20 cellular contexts compared by ENCODE assay signal in the genomic region with DNA sequence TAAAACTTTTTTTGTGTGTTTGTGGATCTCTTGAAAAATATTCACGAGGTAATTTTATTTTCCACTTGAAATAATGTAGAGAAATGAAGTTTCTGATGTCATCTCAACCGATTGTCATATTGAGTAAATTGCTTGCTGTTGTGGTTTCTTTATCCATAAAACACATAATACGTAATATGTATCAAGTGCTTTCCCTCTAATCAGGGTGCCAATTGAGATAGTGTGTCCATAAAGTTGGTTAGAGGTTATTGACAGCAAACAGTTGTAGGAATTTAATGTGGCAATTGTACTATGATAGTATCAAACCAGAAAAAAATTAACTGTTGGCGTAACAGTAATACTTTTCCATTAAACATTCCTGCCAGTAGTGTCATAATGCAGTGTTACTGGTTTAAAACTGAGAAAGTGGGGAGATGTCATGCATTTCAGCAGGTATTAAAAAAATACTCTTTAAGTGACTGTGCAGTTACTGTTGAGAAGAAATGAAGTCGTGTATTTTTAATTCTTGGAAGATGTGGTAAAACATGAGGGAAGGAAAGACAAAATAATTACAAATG.
"Had no signal": no experiment of that assay in that cellular context is flagged by ENCODE, and none has a peak within 500 bp of the region (broad histone marks: within the 10 kb centered on the region; RNA-seq: fewer than 3 reads in every experiment).

No MANE protein-coding gene starts in this region.

- ATAC-seq: activated CD8-positive, alpha-beta memory T cell treated with anti-CD3 and anti-CD28 coated beads, Interleukin-2, amount 10 ng/mL, durations not matched to agents 7 days and 5 days; activated naive CD8-positive, alpha-beta T cell treated with anti-CD3 and anti-CD28 coated beads, Interleukin-2, amount 50 U/mL, for 24 hours; heart right ventricle; naive thymus-derived CD8-positive, alpha-beta T cell; right lobe of liver; stimulated activated naive B cell treated with anti-CD40 and anti-IgM and Interleukin-4, amounts not matched to agents 10 μg/mL and 1 μg/mL and 100 μg/mL, for 72 hours had no signal

- H3K27ac ChIP-seq: esophagus muscularis mucosa, heart right ventricle, ovary, right lobe of liver had no signal

- H3K4me3 Mint-ChIP-seq: activated B cell treated with CpG ODN at 0.5 μM for 24 hours; activated CD4-positive, alpha-beta memory T cell treated with anti-CD3 and anti-CD28 coated beads, Interleukin-2, amount 10 ng/mL, durations not matched to agents 7 days and 5 days; activated CD8-positive, alpha-beta memory T cell treated with anti-CD3 and anti-CD28 coated beads, Interleukin-2, amount 10 ng/mL, durations not matched to agents 7 days and 5 days; activated naive CD4-positive, alpha-beta T cell treated with anti-CD3 and anti-CD28 coated beads, Interleukin-2, amount 10 ng/mL, durations not matched to agents 7 days and 5 days; activated naive CD8-positive, alpha-beta T cell treated with anti-CD3 and anti-CD28 coated beads, Interleukin-2, amount 50 U/mL, for 24 hours; activated T-cell treated with anti-CD3 and anti-CD28 coated beads, Interleukin-2, amount 50 U/mL, for 24 hours; naive thymus-derived CD8-positive, alpha-beta T cell; stimulated activated naive B cell treated with anti-CD40 and anti-IgM and Interleukin-4, amounts not matched to agents 10 μg/mL and 1 μg/mL and 100 μg/mL, for 72 hours had no signal

- H3K9me3 ChIP-seq: esophagus muscularis mucosa, heart right ventricle, ovary, right lobe of liver, tibial artery had no signal

- H3K27me3 ChIP-seq: esophagus muscularis mucosa, heart right ventricle, ovary, right lobe of liver, tibial artery had no signal

- H3K4me1 Mint-ChIP-seq: activated CD4-positive, alpha-beta memory T cell treated with anti-CD3 and anti-CD28 coated beads, Interleukin-2, amount 10 ng/mL, durations not matched to agents 7 days and 5 days; activated naive CD4-positive, alpha-beta T cell treated with anti-CD3 and anti-CD28 coated beads, Interleukin-2, amount 10 ng/mL, durations not matched to agents 7 days and 5 days had no signal

- DNase-seq: activated B cell treated with CpG ODN at 0.5 μM for 24 hours; activated CD4-positive, alpha-beta memory T cell treated with anti-CD3 and anti-CD28 coated beads, Interleukin-2, amount 10 ng/mL, durations not matched to agents 7 days and 5 days; activated CD4-positive, alpha-beta T cell treated with anti-CD3 and anti-CD28 coated beads for 48 hours; activated CD8-positive, alpha-beta memory T cell treated with anti-CD3 and anti-CD28 coated beads, Interleukin-2, amount 10 ng/mL, durations not matched to agents 7 days and 5 days; activated effector memory CD4-positive, alpha-beta T cell treated with Interleukin-2 at 50 U/mL for 16 hours; activated naive CD4-positive, alpha-beta T cell treated with anti-CD3 and anti-CD28 coated beads, Interleukin-2, amount 10 ng/mL, durations not matched to agents 7 days and 5 days; activated naive CD8-positive, alpha-beta T cell treated with anti-CD3 and anti-CD28 coated beads, Interleukin-2, amount 50 U/mL, for 24 hours; activated T-cell treated with anti-CD3 and anti-CD28 coated beads, Interleukin-2, amount 50 U/mL, for 24 hours; aorta; cerebellar nuclear complex; effector CD4-positive, alpha-beta T cell; heart right ventricle; mesenchymal stem cell; naive thymus-derived CD8-positive, alpha-beta T cell; ovary; right lobe of liver; stimulated activated CD4-positive, alpha-beta T cell treated with anti-CD3 and anti-CD28 coated beads, Interleukin-4, amount 100 ng/mL, for 4 hours; stimulated activated naive B cell treated with anti-CD40 and anti-IgM and Interleukin-4, amounts not matched to agents 10 μg/mL and 1 μg/mL and 100 μg/mL, for 72 hours; tibial artery had no signal

- H3K36me3 ChIP-seq: esophagus muscularis mucosa, ovary, right lobe of liver, tibial artery had no signal

- H3K27ac Mint-ChIP-seq: activated B cell treated with CpG ODN at 0.5 μM for 24 hours; activated CD4-positive, alpha-beta memory T cell treated with anti-CD3 and anti-CD28 coated beads, Interleukin-2, amount 10 ng/mL, durations not matched to agents 7 days and 5 days; activated CD8-positive, alpha-beta memory T cell treated with anti-CD3 and anti-CD28 coated beads, Interleukin-2, amount 10 ng/mL, durations not matched to agents 7 days and 5 days; activated naive CD4-positive, alpha-beta T cell treated with anti-CD3 and anti-CD28 coated beads, Interleukin-2, amount 10 ng/mL, durations not matched to agents 7 days and 5 days; activated naive CD8-positive, alpha-beta T cell treated with anti-CD3 and anti-CD28 coated beads, Interleukin-2, amount 50 U/mL, for 24 hours; activated T-cell treated with anti-CD3 and anti-CD28 coated beads, Interleukin-2, amount 50 U/mL, for 24 hours; stimulated activated naive B cell treated with anti-CD40 and anti-IgM and Interleukin-4, amounts not matched to agents 10 μg/mL and 1 μg/mL and 100 μg/mL, for 72 hours had no signal

- H3K9me3 Mint-ChIP-seq: activated B cell treated with CpG ODN at 0.5 μM for 24 hours; activated CD4-positive, alpha-beta memory T cell treated with anti-CD3 and anti-CD28 coated beads, Interleukin-2, amount 10 ng/mL, durations not matched to agents 7 days and 5 days; activated naive CD4-positive, alpha-beta T cell treated with anti-CD3 and anti-CD28 coated beads, Interleukin-2, amount 10 ng/mL, durations not matched to agents 7 days and 5 days; activated naive CD8-positive, alpha-beta T cell treated with anti-CD3 and anti-CD28 coated beads, Interleukin-2, amount 50 U/mL, for 24 hours; stimulated activated naive B cell treated with anti-CD40 and anti-IgM and Interleukin-4, amounts not matched to agents 10 μg/mL and 1 μg/mL and 100 μg/mL, for 72 hours had no signal

- H3K4me3 ChIP-seq: esophagus muscularis mucosa, heart right ventricle, ovary, right lobe of liver, tibial artery had no signal
